9 cellular contexts compared by ENCODE assay signal in genomic region chr2:223066721-223067120, GRCh38. TPM values are rescaled to one million over a fixed set of nuclear protein-coding genes. Genes with fewer than 3 reads are reported as not detected.
"Had no signal": no experiment of that assay in that cellular context is flagged by ENCODE, and none has a peak within 500 bp of the region (broad histone marks: within the 10 kb centered on the region; RNA-seq: fewer than 3 reads in every experiment).

No MANE protein-coding gene starts in this region.

- H3K4me3 ChIP-seq: GM12878 had no signal

- DNase-seq: GDM1, GF-D8 had no signal

- ATAC-seq: GM12878 had no signal

- FAIRE-seq: G401.6, GM12878, GM12891, GM12892, GM18507, GM19239 had no signal

RNA-seq across cellular contexts. Expression of gene KCNE4, which starts 14.7 kb away (rescaled TPM):
- total RNA-seq: G401, GM12878 had no signal
